Comparison of ENCODE assay signal across 12 cellular contexts in the genomic region with DNA sequence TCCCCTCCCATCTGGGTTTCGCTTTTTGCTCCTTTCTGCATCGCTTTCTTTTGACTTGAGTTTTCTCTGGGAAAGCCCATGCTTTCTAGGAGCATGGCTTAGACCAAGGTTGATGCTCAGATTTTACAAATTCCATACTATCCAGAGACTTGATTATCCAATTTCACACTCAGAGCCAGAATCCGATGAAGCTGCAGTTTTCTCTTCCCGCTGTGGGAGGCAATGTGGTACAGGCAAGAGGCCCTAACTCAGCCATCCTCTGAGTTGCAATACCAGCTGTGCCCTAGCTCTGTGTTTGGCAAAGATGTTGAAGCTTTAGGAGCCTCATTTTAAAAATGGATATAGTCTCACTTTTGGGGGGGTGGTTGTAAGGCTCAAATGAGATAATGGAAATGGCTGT.
DNase-seq lines count a peak whose midpoint lies in the region; ATAC-seq and TF ChIP-seq lines count a peak whose summit lies in the region.
"Had no signal": no experiment of that assay in that cellular context is flagged by ENCODE, and none has a peak within 500 bp of the region (broad histone marks: within the 10 kb centered on the region; RNA-seq: fewer than 3 reads in every experiment).

No MANE protein-coding gene starts in this region.

- peaks cover 41% of the 10 kb centered on the region for H3K27me3 Mint-ChIP-seq in stimulated activated memory B cell treated with anti-CD40 and anti-IgM and Interleukin-4, amounts not matched to agents 10 μg/mL and 1 μg/mL and 100 μg/mL, for 72 hours

- TF ChIP-seq CTCF in VCaP (conservative IDR thresholded peaks at IDR 0.05) = peak; percentile 76

- no peak overlapping the region for H3K27ac Mint-ChIP-seq in stimulated activated memory B cell treated with anti-CD40 and anti-IgM and Interleukin-4, amounts not matched to agents 10 μg/mL and 1 μg/mL and 100 μg/mL, for 72 hours
- H3K27ac Mint-ChIP-seq: stimulated activated naive CD8-positive, alpha-beta T cell treated with anti-CD3 and anti-CD28 coated beads, Interleukin-15, Interleukin-2, amounts not matched to agents 100 ng/mL and 50 ng/mL, for 24 hours had no signal

- POLR2A ChIA-PET in HEK293T (lab: Yijun Ruan, JAX) = no interaction called here

- peak; percentile 13 for DNase-seq in AG08395 (ENCODE audit: low spot score)
- DNase-seq in HEK293T (ENCODE audit: extremely low spot score) = peak; percentile 9
- peak; percentile 35 for DNase-seq in kidney tubule cell (ENCODE audit: low spot score)
- DNase-seq in NCI-H128 (lab: John Stamatoyannopoulos, UW; ENCODE audit: unreplicated experiment) = no peak
- DNase-seq: cerebellar nuclear complex had no signal

- no peaks in the 10 kb centered on the region for H3K9me3 Mint-ChIP-seq in stimulated activated memory B cell treated with anti-CD40 and anti-IgM and Interleukin-4, amounts not matched to agents 10 μg/mL and 1 μg/mL and 100 μg/mL, for 72 hours
- H3K9me3 Mint-ChIP-seq: stimulated activated naive CD8-positive, alpha-beta T cell treated with anti-CD3 and anti-CD28 coated beads, Interleukin-15, Interleukin-2, amounts not matched to agents 100 ng/mL and 50 ng/mL, for 24 hours had no signal

- H3K4me3 Mint-ChIP-seq in stimulated activated memory B cell treated with anti-CD40 and anti-IgM and Interleukin-4, amounts not matched to agents 10 μg/mL and 1 μg/mL and 100 μg/mL, for 72 hours = no peak overlapping the region
- H3K4me3 Mint-ChIP-seq: stimulated activated naive CD8-positive, alpha-beta T cell treated with anti-CD3 and anti-CD28 coated beads, Interleukin-15, Interleukin-2, amounts not matched to agents 100 ng/mL and 50 ng/mL, for 24 hours had no signal

- peak overlapping the region; percentile 43 for H3K27ac ChIP-seq in VCaP
- H3K27ac ChIP-seq: skin epidermis had no signal

- ATAC-seq in GM19455 (IDR thresholded peaks at IDR 0.05; ENCODE audit: unreplicated experiment) (no peak), HG02678 (IDR thresholded peaks at IDR 0.05; ENCODE audit: unreplicated experiment) (no peak)
- no peak for ATAC-seq in stimulated activated memory B cell treated with anti-CD40 and anti-IgM and Interleukin-4, amounts not matched to agents 10 μg/mL and 1 μg/mL and 100 μg/mL, for 72 hours
- ATAC-seq: Right ventricle myocardium inferior had no signal

- H3K4me1 Mint-ChIP-seq in stimulated activated memory B cell treated with anti-CD40 and anti-IgM and Interleukin-4, amounts not matched to agents 10 μg/mL and 1 μg/mL and 100 μg/mL, for 72 hours = no peaks in the 10 kb centered on the region

- CTCF ChIA-PET in HEK293T (lab: Yijun Ruan, JAX) = no interaction called here

- no peaks in the 10 kb centered on the region for H3K36me3 Mint-ChIP-seq in stimulated activated memory B cell treated with anti-CD40 and anti-IgM and Interleukin-4, amounts not matched to agents 10 μg/mL and 1 μg/mL and 100 μg/mL, for 72 hours

TF ChIP-seq in HEK293T, 16 proteins besides CTCF, POLR2A, EP300 and RAD21:
- TF ChIP-seq FOXM1 (IDR thresholded peaks at IDR 0.05; ENCODE audit: borderline replicate concordance) = no peak
- no peak for TF ChIP-seq LEF1 (IDR thresholded peaks at IDR 0.05; ENCODE audit: borderline replicate concordance)
- TF ChIP-seq FOXK2 (IDR thresholded peaks at IDR 0.05) = no peak
- no peak for TF ChIP-seq CTBP1 (IDR thresholded peaks at IDR 0.05; ENCODE audit: borderline replicate concordance)
- TF ChIP-seq HDGF (IDR thresholded peaks at IDR 0.05; ENCODE audit: borderline replicate concordance) = no peak
